In the genomic region with DNA sequence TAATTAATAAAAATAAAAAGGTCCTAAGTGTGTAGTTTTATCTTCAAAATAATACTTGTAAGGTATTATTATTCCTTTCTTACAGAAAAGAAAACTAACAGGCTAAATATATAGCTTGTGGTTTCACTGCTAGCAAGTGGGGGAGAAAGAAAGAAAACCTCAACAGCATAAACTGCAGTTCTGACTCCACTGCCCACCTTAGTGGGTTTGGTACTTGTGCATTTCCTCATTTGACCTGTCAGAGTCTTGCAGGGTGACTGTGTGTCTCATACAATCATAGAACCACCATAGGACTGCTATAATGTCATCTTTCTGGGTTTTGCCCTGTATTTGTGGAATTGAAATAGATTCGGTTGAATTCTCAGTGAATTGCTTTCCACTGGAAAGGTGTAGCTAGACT, we compare ENCODE assay signal across 14 cellular contexts.
A peak's percentile ranks its signal among the peaks of the same experiment; 100 is the strongest.
DNase-seq lines count a peak whose midpoint lies in the region; ATAC-seq, FAIRE-seq and TF ChIP-seq lines count a peak whose summit lies in the region.
"Had no signal": no experiment of that assay in that cellular context is flagged by ENCODE, and none has a peak within 500 bp of the region (broad histone marks: within the 10 kb centered on the region; RNA-seq: fewer than 3 reads in every experiment).

No MANE protein-coding gene starts in this region.

- H3K9me3 ChIP-seq in gastroesophageal sphincter: no peaks in the 10 kb centered on the region

- no peak overlapping the region for H3K27ac ChIP-seq in gastroesophageal sphincter
- H3K27ac ChIP-seq: skin epidermis had no signal

- H3K36me3 ChIP-seq in gastroesophageal sphincter: no peaks in the 10 kb centered on the region

- H3K4me1 ChIP-seq in gastroesophageal sphincter: no peaks in the 10 kb centered on the region

- TF ChIP-seq EP300 in gastroesophageal sphincter (IDR thresholded peaks at IDR 0.05): no peak

- WGBS in gastroesophageal sphincter (ENCODE audit: low coverage in 1 of 2), 2 donors: 56 to 100% methylated on average over 1 of the region's 1 CpG

- TF ChIP-seq CTCF in gastroesophageal sphincter (IDR thresholded peaks at IDR 0.05): no peak

- FAIRE-seq in urothelium cell line (lab: Jason Lieb, UNC): no peak

- no peaks in the 10 kb centered on the region for H3K27me3 ChIP-seq in gastroesophageal sphincter

- TF ChIP-seq POLR2A in gastroesophageal sphincter (IDR thresholded peaks at IDR 0.05): no peak

- no peak overlapping the region for H3K4me3 ChIP-seq in gastroesophageal sphincter
- H3K4me3 ChIP-seq: skin epidermis had no signal

- ATAC-seq in GM18517 (IDR thresholded peaks at IDR 0.05; ENCODE audit: unreplicated experiment): peak; percentile 98
- peak; percentile 91 for ATAC-seq in GM19467 (IDR thresholded peaks at IDR 0.05; ENCODE audit: unreplicated experiment)
- ATAC-seq in HG02885 (IDR thresholded peaks at IDR 0.05; ENCODE audit: poor library complexity, unreplicated experiment): peak; percentile 99
- ATAC-seq in HG03571 (IDR thresholded peaks at IDR 0.05; ENCODE audit: unreplicated experiment): peak; percentile 89
- ATAC-seq in gastroesophageal sphincter: no peak
- ATAC-seq: activated CD4-positive, CD25-positive, alpha-beta regulatory T cell treated with anti-CD3 and anti-CD28 coated beads, Interleukin-2, amount 50 U/mL, for 24 hours had no signal

- DNase-seq in ureter (ENCODE audit: low spot score): no peak
- DNase-seq in HUDEP-2 (lab: John Stamatoyannopoulos, UW; ENCODE audit: unreplicated experiment in 76 of 76): no peak
- no peak for DNase-seq in urothelium cell line (ENCODE audit: low spot score)
- DNase-seq: activated effector memory CD4-positive, alpha-beta T cell treated with Interleukin-2 at 50 U/mL for 16 hours; CD4-positive, alpha-beta T cell; islet precursor cell; NCI-H2171 had no signal
